Comparison of ENCODE assay signal across 11 cellular contexts in the genomic region with DNA sequence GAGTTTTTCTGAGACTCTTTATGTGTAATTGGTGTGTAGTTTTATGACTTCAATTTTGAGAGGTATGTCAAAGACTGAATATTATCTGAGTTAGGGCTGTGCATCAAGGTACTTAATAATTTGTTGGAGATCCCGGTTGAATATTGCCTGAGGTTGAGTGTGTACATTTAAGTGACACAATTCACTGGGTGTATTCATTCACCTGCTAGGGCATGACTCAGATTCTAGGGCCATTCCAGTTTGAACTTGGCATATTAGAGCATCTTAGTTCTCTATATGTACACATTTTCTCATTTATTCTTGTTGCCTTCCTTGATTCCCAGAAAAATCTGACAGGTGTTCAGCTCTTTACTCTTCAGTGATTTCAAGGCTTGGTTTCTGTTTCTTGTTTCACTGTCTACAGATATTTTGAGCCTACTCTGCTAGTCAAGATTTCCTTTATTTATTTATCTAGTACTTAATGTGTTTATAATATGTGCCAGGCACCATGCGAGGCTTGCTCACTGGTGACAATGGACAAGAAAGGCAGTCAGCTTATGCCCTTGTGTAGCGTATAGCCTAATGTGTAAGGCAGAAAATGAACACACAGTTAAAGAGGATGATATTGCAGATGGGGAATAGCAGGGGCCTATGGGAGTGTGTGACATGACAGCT. TPM values are rescaled to one million over a fixed set of nuclear protein-coding genes. Genes with fewer than 3 reads are reported as not detected.
A peak's percentile ranks its signal among the peaks of the same experiment; 100 is the strongest.
DNase-seq lines count a peak whose midpoint lies in the region; ATAC-seq and TF ChIP-seq lines count a peak whose summit lies in the region.
"Had no signal": no experiment of that assay in that cellular context is flagged by ENCODE, and none has a peak within 500 bp of the region (broad histone marks: within the 10 kb centered on the region; RNA-seq: fewer than 3 reads in every experiment).

No MANE protein-coding gene starts in this region.

- H2AFZ ChIP-seq in MM.1S (ENCODE audit: low read length): no peak overlapping the region
- no peak overlapping the region for H2AFZ ChIP-seq in osteoblast (ENCODE audit: low read length)

- no peaks in the 10 kb centered on the region for H3K9me3 ChIP-seq in MM.1S (replicated peaks; ENCODE audit: insufficient read depth, low read length)
- no peaks in the 10 kb centered on the region for H3K9me3 ChIP-seq in osteoblast (ENCODE audit: low read depth, low read length)
- H3K9me3 ChIP-seq: SJCRH30 had no signal

- no peaks in the 10 kb centered on the region for H3K79me2 ChIP-seq in MM.1S (ENCODE audit: low read length)
- peaks cover 97% of the 10 kb centered on the region for H3K79me2 ChIP-seq in osteoblast (ENCODE audit: insufficient read depth, low read length)

- H3K27me3 ChIP-seq in MM.1S (replicated peaks; ENCODE audit: insufficient read depth, low read length) (no peaks in the 10 kb centered on the region), osteoblast (ENCODE audit: insufficient read depth, low read length) (no peaks in the 10 kb centered on the region)
- H3K27me3 ChIP-seq: SJCRH30 had no signal

- H3K9me2 ChIP-seq in MM.1S (replicated peaks; ENCODE audit: insufficient read depth, low read length): no peaks in the 10 kb centered on the region

- no peaks in the 10 kb centered on the region for H3K36me3 ChIP-seq in MM.1S (replicated peaks; ENCODE audit: insufficient read depth, low read length)
- H3K36me3 ChIP-seq in osteoblast (ENCODE audit: insufficient read depth, low read length): no peaks in the 10 kb centered on the region

- H3K4me3 ChIP-seq in MM.1S (ENCODE audit: low read length) (no peak overlapping the region), osteoblast (ENCODE audit: insufficient read depth, low read length) (no peak overlapping the region)
- H3K4me3 ChIP-seq: SJCRH30 had no signal

- DNase-seq in DMS53 treated with DMSO at 0.1 percent for 48 hours (lab: John Stamatoyannopoulos, UW; ENCODE audit: unreplicated experiment): peak; percentile 62
- no peak for DNase-seq in MM.1S
- no peak for DNase-seq in osteoblast (ENCODE audit: insufficient read length, low spot score, missing footprints)
- DNase-seq: NCI-H1930; stimulated activated naive CD4-positive, alpha-beta T cell had no signal

- no peak overlapping the region for H3K9ac ChIP-seq in MM.1S (ENCODE audit: low read length)

- no peaks in the 10 kb centered on the region for H4K20me1 ChIP-seq in MM.1S (ENCODE audit: insufficient read depth, low read length)
- peaks cover 52% of the 10 kb centered on the region for H4K20me1 ChIP-seq in osteoblast (ENCODE audit: insufficient read depth, low read length)

- peaks cover 17% of the 10 kb centered on the region for H3K4me1 ChIP-seq in MM.1S (ENCODE audit: low read length)
- H3K4me1 ChIP-seq in osteoblast (ENCODE audit: insufficient read depth, low read length): peaks cover 39% of the 10 kb centered on the region

- H3F3A ChIP-seq in MM.1S (ENCODE audit: insufficient read depth, low read length): peaks cover 7% of the 10 kb centered on the region; the same call in 1 of the 2 replicates

- TF ChIP-seq CTCF in MM.1S (IDR thresholded peaks at IDR 0.05; ENCODE audit: low read length): no peak
- no peak for TF ChIP-seq CTCF in osteoblast (IDR thresholded peaks at IDR 0.05; ENCODE audit: extremely low read depth, low read depth, low read length)

- H3K27ac ChIP-seq in MM.1S (ENCODE audit: low read length) (no peak overlapping the region), cingulate gyrus (ENCODE audit: low read depth, low read length) (peak overlapping the region; percentile 63), osteoblast (ENCODE audit: low read depth, low read length) (peak overlapping the region; percentile 17)
- H3K27ac ChIP-seq: SJCRH30 had no signal

- ATAC-seq in GM21576 (IDR thresholded peaks at IDR 0.05; ENCODE audit: unreplicated experiment) (no peak), GM19324 (IDR thresholded peaks at IDR 0.05; ENCODE audit: low FRiP score, unreplicated experiment) (no peak), HG03025 (IDR thresholded peaks at IDR 0.05; ENCODE audit: low FRiP score, unreplicated experiment) (no peak), GM21381 (IDR thresholded peaks at IDR 0.05; ENCODE audit: unreplicated experiment) (no peak)

- H3K4me2 ChIP-seq in MM.1S (ENCODE audit: low read depth, low read length): peak overlapping the region; percentile 28
- peak overlapping the region; percentile 38 for H3K4me2 ChIP-seq in osteoblast (ENCODE audit: insufficient read depth, low read length)

RNA-seq across cellular contexts. Expression of gene MAP4K4, which starts 12.7 kb away (rescaled TPM):
- 231 and 287 TPM in 2 replicates for total RNA-seq in osteoblast
